Comparison of ENCODE assay signal across 21 cellular contexts in genomic region chrX:82961129-82961528, GRCh38.
A peak's percentile ranks its signal among the peaks of the same experiment; 100 is the strongest.
DNase-seq lines count a peak whose midpoint lies in the region; ATAC-seq, FAIRE-seq and TF ChIP-seq lines count a peak whose summit lies in the region.
"Had no signal": no experiment of that assay in that cellular context is flagged by ENCODE, and none has a peak within 500 bp of the region (broad histone marks: within the 10 kb centered on the region; RNA-seq: fewer than 3 reads in every experiment).

No MANE protein-coding gene starts in this region.

- H4K8ac ChIP-seq in H9 (replicated peaks; ENCODE audit: insufficient read length, low read depth, low read length) = no peak overlapping the region

- POLR2A ChIA-PET in GM12878 (lab: Charles Lee) = no interaction called here

- in situ Hi-C loops in GM12878 (cut with MboI) = no loop called here

- no TSS peak for BruUV-seq in GM12878 (replicated peaks; lab: Mats Ljungman, UMichigan)

- H3T11ph ChIP-seq in H9 (ENCODE audit: low read length) = no peak overlapping the region

- no peaks in the 10 kb centered on the region for H4K20me1 ChIP-seq in H9 (ENCODE audit: control insufficient read depth, insufficient read depth, insufficient read length)
- no peaks in the 10 kb centered on the region for H4K20me1 ChIP-seq in GM12878 (ENCODE audit: control insufficient read depth, insufficient read depth)

- H2AK5ac ChIP-seq in H9 (ENCODE audit: insufficient read length, low read length) = no peak overlapping the region

- no peak overlapping the region for H4K91ac ChIP-seq in H9 (ENCODE audit: insufficient read length, low read depth, low read length)

- H2BK5ac ChIP-seq in H9 (ENCODE audit: insufficient read length, low read length) = no peak overlapping the region

- H2AFZ ChIP-seq in H9 (ENCODE audit: low read length) (no peak overlapping the region), GM12878 (ENCODE audit: control insufficient read depth, low read depth, low read length) (no peak overlapping the region)

- H3K27ac ChIP-seq in C4-2B (no peak overlapping the region), H9 (ENCODE audit: insufficient read length, low read depth, low read length) (no peak overlapping the region), GM12878 (ENCODE audit: control insufficient read depth, insufficient read depth) (no peak overlapping the region)
- H3K27ac ChIP-seq: skin epidermis had no signal

- H4K5ac ChIP-seq in H9 (ENCODE audit: insufficient read length, low read depth, low read length) = no peak overlapping the region

- DNase-seq in H9 (peak; percentile 41), NT2/D1 (ENCODE audit: low read depth, low spot score) (peak; percentile 9), GM12878 (ENCODE audit: low read depth, low spot score) (no peak), epidermal melanocyte (ENCODE audit: insufficient read length, low spot score) (no peak), NCI-H187 (lab: John Stamatoyannopoulos, UW) (no peak)
- no peak for DNase-seq in activated CD4-positive, alpha-beta T cell treated with anti-CD3 and anti-CD28 coated beads for 4 hours
- DNase-seq: activated CD4-positive, CD25-positive, alpha-beta regulatory T cell treated with anti-CD3 and anti-CD28 coated beads, Interleukin-2, amount 50 U/mL, for 72 hours; activated CD8-positive, alpha-beta T cell treated with anti-CD3 and anti-CD28 coated beads, Interleukin-2, amount 10 ng/mL, durations not matched to agents 7 days and 5 days; activated gamma-delta T cell treated with Interleukin-2 at 50 U/mL for 16 hours; effector CD8-positive, alpha-beta T cell; NCI-H1092; NCI-H1930; stimulated activated CD4-positive, alpha-beta T cell treated with anti-CD3 and anti-CD28 coated beads, Interleukin-1b, Interleukin-23, amount 100 ng/mL, for 48 hours; T1000 had no signal

- H3K18ac ChIP-seq in H9 (ENCODE audit: insufficient read length, low read depth, low read length) = no peak overlapping the region

- intact Hi-C loops in GM12878 (cut with micrococcal nuclease; ENCODE audit: unreplicated experiment) = no loop called here

- no peak overlapping the region for H2BK20ac ChIP-seq in H9 (ENCODE audit: low read depth, low read length, poor library complexity, severe bottlenecking)

- H3K4me1 ChIP-seq in H9 (ENCODE audit: insufficient read depth, low read length) = no peaks in the 10 kb centered on the region
- H3K4me1 ChIP-seq in NT2/D1 (ENCODE audit: insufficient read depth, insufficient read length) = no peaks in the 10 kb centered on the region
- no peaks in the 10 kb centered on the region for H3K4me1 ChIP-seq in GM12878 (ENCODE audit: control insufficient read depth, insufficient read depth, low read length)

- H3K36me3 ChIP-seq in NT2/D1 (ENCODE audit: insufficient read depth, insufficient read length, low read length) = no peaks in the 10 kb centered on the region
- H3K36me3 ChIP-seq in GM12878 (ENCODE audit: control insufficient read depth in 2 of 2, insufficient read depth in 2 of 2, low read length in 1 of 2) = no peaks in the 10 kb centered on the region

- no peaks in the 10 kb centered on the region for H3K79me2 ChIP-seq in H9 (ENCODE audit: insufficient read depth, low read length)
- no peaks in the 10 kb centered on the region for H3K79me2 ChIP-seq in GM12878 (ENCODE audit: control insufficient read depth, insufficient read depth, low read length)

- H3K4me2 ChIP-seq in H9 (ENCODE audit: insufficient read depth, insufficient read length, low read length) (no peak overlapping the region), GM12878 (ENCODE audit: control insufficient read depth, insufficient read depth) (no peak overlapping the region)

- SMC1A ChIA-PET in GM12878 (lab: Charles Lee; ENCODE audit: uncharacterized antibody, unreplicated experiment) = interaction anchor here (1.0 to 2.3 kb wide), 3 partner anchors 11 to 16 kb away, joined by 3 to 7 read pairs (median 5); no protein-coding TSS in a partner anchor

- no peak overlapping the region for H3K9ac ChIP-seq in H9 (ENCODE audit: extremely low read depth, insufficient read length, low read length)
- no peak overlapping the region for H3K9ac ChIP-seq in NT2/D1 (ENCODE audit: insufficient read length, low read depth)
- H3K9ac ChIP-seq in GM12878 (ENCODE audit: control insufficient read depth, insufficient read depth, low read length) = no peak overlapping the region

- H3K36me3 Mint-ChIP-seq in H9 (ENCODE audit: insufficient read depth in 1 of 3, low read depth in 3 of 3) = no peaks in the 10 kb centered on the region
- H3K36me3 Mint-ChIP-seq: brain; CD14-positive monocyte; stimulated activated effector memory CD8-positive, alpha-beta T cell treated with anti-CD3 and anti-CD28 coated beads, Interleukin-12 subunit alpha, Interleukin-12 subunit beta, amount 100 ng/mL, for 72 hours had no signal

- H2BK15ac ChIP-seq in H9 (ENCODE audit: low read depth, low read length) = no peak overlapping the region

- TF ChIP-seq EP300 in GM12878 (IDR thresholded peaks at IDR 0.05; ENCODE audit: borderline replicate concordance in 1 of 2, control insufficient read depth in 1 of 2, low read depth in 2 of 2, low read length in 2 of 2) = no peak

- no peak overlapping the region for H3K4me3 Mint-ChIP-seq in H9
- H3K4me3 Mint-ChIP-seq: activated CD8-positive, alpha-beta T cell treated with anti-CD3 and anti-CD28 coated beads, Interleukin-2, amount 10 ng/mL, durations not matched to agents 7 days and 5 days; brain; CD14-positive monocyte; stimulated activated effector memory CD8-positive, alpha-beta T cell treated with anti-CD3 and anti-CD28 coated beads, Interleukin-12 subunit alpha, Interleukin-12 subunit beta, amount 100 ng/mL, for 72 hours had no signal

- H3K23me2 ChIP-seq in H9 (ENCODE audit: insufficient read length, low read depth, low read length, poor library complexity, severe bottlenecking) = no peaks in the 10 kb centered on the region

- no peaks in the 10 kb centered on the region for H3K27me3 ChIP-seq in H9 (ENCODE audit: insufficient read depth, low read length)
- no peaks in the 10 kb centered on the region for H3K27me3 ChIP-seq in NT2/D1 (ENCODE audit: insufficient read depth, insufficient read length)
- H3K27me3 ChIP-seq in GM12878 (replicated peaks in 1 of 2; ENCODE audit: control insufficient read depth in 2 of 2, insufficient read depth in 2 of 2, low read length in 1 of 2) = no peaks in the 10 kb centered on the region

- no peak for TF ChIP-seq POLR2A in GM12878 (IDR thresholded peaks at IDR 0.05; ENCODE audit: low read depth, low read length)

- no CpG with 5 or more reads among the region's 3 CpGs for WGBS in H9 (ENCODE audit: extremely low coverage, insufficient read length, low lambda C conversion rate)
- WGBS in GM12878 (ENCODE audit: insufficient coverage, insufficient replicate concordance, low lambda C conversion rate, missing lambda C conversion rate) = 3% methylated on average over 3 of the region's 3 CpGs

- no peak overlapping the region for H3K27ac Mint-ChIP-seq in H9
- H3K27ac Mint-ChIP-seq: activated CD8-positive, alpha-beta T cell treated with anti-CD3 and anti-CD28 coated beads, Interleukin-2, amount 10 ng/mL, durations not matched to agents 7 days and 5 days; brain; CD14-positive monocyte; stimulated activated effector memory CD8-positive, alpha-beta T cell treated with anti-CD3 and anti-CD28 coated beads, Interleukin-12 subunit alpha, Interleukin-12 subunit beta, amount 100 ng/mL, for 72 hours had no signal

- TF ChIP-seq RAD21 in GM12878 (IDR thresholded peaks at IDR 0.05; ENCODE audit: insufficient read depth, low read depth, low read length) = no peak

- H3K4ac ChIP-seq in H9 (ENCODE audit: low read depth, low read length) = no peak overlapping the region

- H3K4me1 Mint-ChIP-seq in H9 = no peaks in the 10 kb centered on the region
- H3K4me1 Mint-ChIP-seq: brain; CD14-positive monocyte; stimulated activated effector memory CD8-positive, alpha-beta T cell treated with anti-CD3 and anti-CD28 coated beads, Interleukin-12 subunit alpha, Interleukin-12 subunit beta, amount 100 ng/mL, for 72 hours had no signal

- no peaks in the 10 kb centered on the region for H3K79me1 ChIP-seq in H9 (ENCODE audit: insufficient read depth, low read depth, low read length, poor library complexity, severe bottlenecking)

- H3K9me3 Mint-ChIP-seq in H9 = peaks cover 64 to 65% of the 10 kb centered on the region in 2 experiments
- H3K9me3 Mint-ChIP-seq: brain had no signal

- H3K27me3 Mint-ChIP-seq in H9 (ENCODE audit: low read depth) = no peaks in the 10 kb centered on the region
- H3K27me3 Mint-ChIP-seq: brain had no signal

- TF ChIP-seq CTCF in C4-2B (conservative IDR thresholded peaks at IDR 0.05) (peak; percentile 44), H9 (conservative IDR thresholded peaks at IDR 0.05) (peak; percentile 51), GM12878 (IDR thresholded peaks at IDR 0.05 in 2 of 3, conservative IDR thresholded peaks at IDR 0.05 in 1 of 3; ENCODE audit: control insufficient read depth in 2 of 3, extremely low read depth in 1 of 3, insufficient read depth in 1 of 3, low read depth in 3 of 3, low read length in 3 of 3) (no peak)

- no peak overlapping the region for H2BK12ac ChIP-seq in H9 (ENCODE audit: insufficient read length, low read depth, low read length)

- peaks cover 6% of the 10 kb centered on the region for H3K9me3 ChIP-seq in H9 (ENCODE audit: control insufficient read depth, low read depth, low read length)
- no peaks in the 10 kb centered on the region for H3K9me3 ChIP-seq in NT2/D1 (ENCODE audit: insufficient read depth, low read length)
- no peaks in the 10 kb centered on the region for H3K9me3 ChIP-seq in GM12878 (replicated peaks; ENCODE audit: control insufficient read depth, insufficient read depth, low read length)

- no peak overlapping the region for H2BK120ac ChIP-seq in H9 (ENCODE audit: low read depth, low read length, poor library complexity, severe bottlenecking)

- H3K14ac ChIP-seq in H9 (ENCODE audit: insufficient read depth, low read length) = no peak overlapping the region

- ATAC-seq in GM12878 (peak; percentile 56; the same call in 2 of the 3 replicates), HG02938 (IDR thresholded peaks at IDR 0.05; ENCODE audit: unreplicated experiment) (no peak)
- ATAC-seq: activated CD8-positive, alpha-beta T cell treated with anti-CD3 and anti-CD28 coated beads, Interleukin-2, amount 10 ng/mL, durations not matched to agents 7 days and 5 days; Right ventricle myocardium inferior; stimulated activated effector memory CD8-positive, alpha-beta T cell treated with anti-CD3 and anti-CD28 coated beads, Interleukin-12 subunit alpha, Interleukin-12 subunit beta, amount 100 ng/mL, for 72 hours had no signal

- H3K4me3 ChIP-seq in NT2/D1 (ENCODE audit: insufficient read length, low read depth) = no peak overlapping the region
- H3K4me3 ChIP-seq in GM12878 = no peak overlapping the region
- H3K4me3 ChIP-seq: skin epidermis had no signal

- no peak for FAIRE-seq in GM12878 (lab: Jason Lieb, UNC)

- H3K23ac ChIP-seq in H9 (ENCODE audit: insufficient read length, low read depth, low read length) = no peak overlapping the region

- CTCF ChIA-PET in GM12878 (lab: Yijun Ruan, JAX) = interaction anchor here (0.9 to 1.6 kb wide), 3 partner anchors 8 to 19 kb away, joined by 3 to 5 read pairs (median 3); no protein-coding TSS in a partner anchor

- RAD21 ChIA-PET in GM12878 (lab: Charles Lee; ENCODE audit: unreplicated experiment) = no interaction called here

- H3K56ac ChIP-seq in H9 (ENCODE audit: insufficient read length, low read depth, low read length) = no peak overlapping the region

TF ChIP-seq in GM12878, 131 proteins besides CTCF, POLR2A, EP300 and RAD21 (continues in another document):
- TF ChIP-seq ZZZ3 (IDR thresholded peaks at IDR 0.05; ENCODE audit: control insufficient read depth, insufficient read length, low read depth) = no peak
- TF ChIP-seq LARP7 (IDR thresholded peaks at IDR 0.05) = no peak

Comparison
In these comparisons a context has a peak if more than half of its experiments do, and no peak if none do; other contexts are left out.
1. CTCF ChIP-seq: peak in C4-2B (single experiment) and H9 (single experiment); none in GM12878 (0 of 3).
2. DNase-seq: peak in H9 (single experiment) and NT2/D1 (single experiment); none in GM12878 (single experiment), epidermal melanocyte (single experiment), NCI-H187 (0 of 2) and activated CD4-positive, alpha-beta T cell treated with anti-CD3 and anti-CD28 coated beads for 4 hours (0 of 2).